ENCODE assay signal across 1 cellular context in the genomic region with DNA sequence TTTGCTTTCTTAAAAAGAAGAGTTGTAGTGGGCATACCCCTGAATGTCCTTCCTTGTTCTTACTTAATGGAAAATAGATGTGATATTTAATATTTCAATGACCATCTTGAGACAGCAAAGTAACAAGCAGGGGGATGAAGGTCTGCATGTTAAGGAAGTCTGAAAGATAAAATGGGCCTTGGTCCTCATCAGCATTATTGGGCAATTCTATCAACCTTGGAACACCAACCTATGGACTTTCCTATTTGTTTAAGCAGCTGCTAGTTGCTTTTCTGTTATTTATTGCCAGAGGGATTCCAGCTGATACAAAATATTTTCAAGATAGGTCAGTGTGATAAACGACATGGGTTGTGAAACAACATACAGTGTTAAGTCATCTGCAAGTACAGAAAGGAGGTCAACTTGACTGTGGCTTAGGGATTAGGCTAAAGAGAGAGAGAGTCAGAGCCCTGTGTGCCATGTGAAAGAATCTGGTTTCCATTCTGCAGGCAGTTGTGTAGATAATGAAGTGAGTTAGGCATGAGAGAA.
TF ChIP-seq lines count a peak whose summit lies in the region.

No MANE protein-coding gene starts in this region.

TF ChIP-seq in HepG2, 621 proteins besides CTCF, POLR2A, EP300 and RAD21 (continued from another document and continues in another):
- TF ChIP-seq HNF4A (CRISPR knock-in tag; IDR thresholded peaks at IDR 0.05) (peak; percentile 99), SIX4 (CRISPR knock-in tag; IDR thresholded peaks at IDR 0.05) (peak; percentile 94), KDM3A (CRISPR knock-in tag; IDR thresholded peaks at IDR 0.05; ENCODE audit: low read depth) (0 out of 2 replicates have a peak, but pooled peaks have one; percentile 93), ZNF10 (CRISPR knock-in tag; IDR thresholded peaks at IDR 0.05; ENCODE audit: borderline replicate concordance, low read depth) (no peak), ZSCAN9 (CRISPR knock-in tag; IDR thresholded peaks at IDR 0.05; ENCODE audit: borderline replicate concordance) (peak; percentile 61; the same call in 1 of the 2 replicates), SKI (IDR thresholded peaks at IDR 0.05; ENCODE audit: partially characterized antibody) (peak; percentile 97), STAT5B (CRISPR knock-in tag; IDR thresholded peaks at IDR 0.05) (peak; percentile 86), ARNT2 (CRISPR knock-in tag; IDR thresholded peaks at IDR 0.05; ENCODE audit: low read depth) (peak; percentile 87; the same call in 1 of the 2 replicates), NKX3-1 (CRISPR knock-in tag; IDR thresholded peaks at IDR 0.05) (peak; percentile 18; the same call in 1 of the 2 replicates), FOXO1 (CRISPR knock-in tag; IDR thresholded peaks at IDR 0.05) (peak; percentile 99), TBL1XR1 (IDR thresholded peaks at IDR 0.05; ENCODE audit: borderline replicate concordance, low read length, partially characterized antibody) (peak; percentile 99), YEATS2 (CRISPR knock-in tag; IDR thresholded peaks at IDR 0.05; ENCODE audit: borderline replicate concordance) (peak; percentile 68; the same call in 1 of the 2 replicates), ZNF432 (CRISPR knock-in tag; IDR thresholded peaks at IDR 0.05; ENCODE audit: borderline replicate concordance) (no peak), ZKSCAN8 (CRISPR knock-in tag; IDR thresholded peaks at IDR 0.05; ENCODE audit: borderline replicate concordance) (peak; percentile 97), HHEX (CRISPR knock-in tag; IDR thresholded peaks at IDR 0.05) (peak; percentile 79), SOX6 (IDR thresholded peaks at IDR 0.05) (no peak), SOX6 (CRISPR knock-in tag; IDR thresholded peaks at IDR 0.05) (peak; percentile 98), NONO (IDR thresholded peaks at IDR 0.05) (no peak), NONO (CRISPR knock-in tag; conservative IDR thresholded peaks at IDR 0.05) (peak; percentile 75), ZNF589 (CRISPR knock-in tag; conservative IDR thresholded peaks at IDR 0.05) (peak; percentile 55; the same call in 1 of the 2 replicates), BCL6 (CRISPR knock-in tag; IDR thresholded peaks at IDR 0.05) (peak; percentile 98), MYNN (CRISPR knock-in tag; IDR thresholded peaks at IDR 0.05; ENCODE audit: low read depth) (no peak), MEIS2 (CRISPR knock-in tag; IDR thresholded peaks at IDR 0.05) (peak; percentile 95), SALL1 (CRISPR knock-in tag; IDR thresholded peaks at IDR 0.05) (peak; percentile 95), ZFAT (CRISPR knock-in tag; conservative IDR thresholded peaks at IDR 0.05) (no peak), NR2F1 (CRISPR knock-in tag; IDR thresholded peaks at IDR 0.05) (peak; percentile 85 to 94), EHMT2 (IDR thresholded peaks at IDR 0.05; ENCODE audit: borderline replicate concordance, low read depth, low read length) (peak; percentile 81; the same call in 1 of the 2 replicates), MED1 (CRISPR knock-in tag; IDR thresholded peaks at IDR 0.05) (peak; percentile 100), HNRNPK (IDR thresholded peaks at IDR 0.05; ENCODE audit: low read depth, low read length, poor library complexity, severe bottlenecking) (peak; percentile 11), SNAPC2 (CRISPR knock-in tag; IDR thresholded peaks at IDR 0.05) (peak; percentile 89; the same call in 1 of the 2 replicates), SUZ12 (IDR thresholded peaks at IDR 0.05; ENCODE audit: low read depth, low read length) (no peak), AGO1 (IDR thresholded peaks at IDR 0.05; ENCODE audit: low read depth, low read length, poor library complexity, severe bottlenecking) (no peak), SAP130 (CRISPR knock-in tag; IDR thresholded peaks at IDR 0.05; ENCODE audit: low read depth) (peak; percentile 97), ONECUT2 (CRISPR knock-in tag; IDR thresholded peaks at IDR 0.05) (no peak; the same call in 1 of the 2 replicates)
- TF ChIP-seq, protein P1, sequence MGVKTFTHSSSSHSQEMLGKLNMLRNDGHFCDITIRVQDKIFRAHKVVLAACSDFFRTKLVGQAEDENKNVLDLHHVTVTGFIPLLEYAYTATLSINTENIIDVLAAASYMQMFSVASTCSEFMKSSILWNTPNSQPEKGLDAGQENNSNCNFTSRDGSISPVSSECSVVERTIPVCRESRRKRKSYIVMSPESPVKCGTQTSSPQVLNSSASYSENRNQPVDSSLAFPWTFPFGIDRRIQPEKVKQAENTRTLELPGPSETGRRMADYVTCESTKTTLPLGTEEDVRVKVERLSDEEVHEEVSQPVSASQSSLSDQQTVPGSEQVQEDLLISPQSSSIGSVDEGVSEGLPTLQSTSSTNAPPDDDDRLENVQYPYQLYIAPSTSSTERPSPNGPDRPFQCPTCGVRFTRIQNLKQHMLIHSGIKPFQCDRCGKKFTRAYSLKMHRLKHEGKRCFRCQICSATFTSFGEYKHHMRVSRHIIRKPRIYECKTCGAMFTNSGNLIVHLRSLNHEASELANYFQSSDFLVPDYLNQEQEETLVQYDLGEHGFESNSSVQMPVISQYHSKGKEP (CRISPR knock-in tag; IDR thresholded peaks at IDR 0.05) = peak; percentile 70; the same call in 1 of the 2 replicates
- TF ChIP-seq, protein P2, sequence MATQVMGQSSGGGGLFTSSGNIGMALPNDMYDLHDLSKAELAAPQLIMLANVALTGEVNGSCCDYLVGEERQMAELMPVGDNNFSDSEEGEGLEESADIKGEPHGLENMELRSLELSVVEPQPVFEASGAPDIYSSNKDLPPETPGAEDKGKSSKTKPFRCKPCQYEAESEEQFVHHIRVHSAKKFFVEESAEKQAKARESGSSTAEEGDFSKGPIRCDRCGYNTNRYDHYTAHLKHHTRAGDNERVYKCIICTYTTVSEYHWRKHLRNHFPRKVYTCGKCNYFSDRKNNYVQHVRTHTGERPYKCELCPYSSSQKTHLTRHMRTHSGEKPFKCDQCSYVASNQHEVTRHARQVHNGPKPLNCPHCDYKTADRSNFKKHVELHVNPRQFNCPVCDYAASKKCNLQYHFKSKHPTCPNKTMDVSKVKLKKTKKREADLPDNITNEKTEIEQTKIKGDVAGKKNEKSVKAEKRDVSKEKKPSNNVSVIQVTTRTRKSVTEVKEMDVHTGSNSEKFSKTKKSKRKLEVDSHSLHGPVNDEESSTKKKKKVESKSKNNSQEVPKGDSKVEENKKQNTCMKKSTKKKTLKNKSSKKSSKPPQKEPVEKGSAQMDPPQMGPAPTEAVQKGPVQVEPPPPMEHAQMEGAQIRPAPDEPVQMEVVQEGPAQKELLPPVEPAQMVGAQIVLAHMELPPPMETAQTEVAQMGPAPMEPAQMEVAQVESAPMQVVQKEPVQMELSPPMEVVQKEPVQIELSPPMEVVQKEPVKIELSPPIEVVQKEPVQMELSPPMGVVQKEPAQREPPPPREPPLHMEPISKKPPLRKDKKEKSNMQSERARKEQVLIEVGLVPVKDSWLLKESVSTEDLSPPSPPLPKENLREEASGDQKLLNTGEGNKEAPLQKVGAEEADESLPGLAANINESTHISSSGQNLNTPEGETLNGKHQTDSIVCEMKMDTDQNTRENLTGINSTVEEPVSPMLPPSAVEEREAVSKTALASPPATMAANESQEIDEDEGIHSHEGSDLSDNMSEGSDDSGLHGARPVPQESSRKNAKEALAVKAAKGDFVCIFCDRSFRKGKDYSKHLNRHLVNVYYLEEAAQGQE (IDR thresholded peaks at IDR 0.05; ENCODE audit: borderline replicate concordance in 1 of 2, low read depth in 1 of 2, low read length in 2 of 2) = peak in 1 of 2 experiments; percentile 78; a peak in 2 of 4 replicates
- TF ChIP-seq, protein P3, sequence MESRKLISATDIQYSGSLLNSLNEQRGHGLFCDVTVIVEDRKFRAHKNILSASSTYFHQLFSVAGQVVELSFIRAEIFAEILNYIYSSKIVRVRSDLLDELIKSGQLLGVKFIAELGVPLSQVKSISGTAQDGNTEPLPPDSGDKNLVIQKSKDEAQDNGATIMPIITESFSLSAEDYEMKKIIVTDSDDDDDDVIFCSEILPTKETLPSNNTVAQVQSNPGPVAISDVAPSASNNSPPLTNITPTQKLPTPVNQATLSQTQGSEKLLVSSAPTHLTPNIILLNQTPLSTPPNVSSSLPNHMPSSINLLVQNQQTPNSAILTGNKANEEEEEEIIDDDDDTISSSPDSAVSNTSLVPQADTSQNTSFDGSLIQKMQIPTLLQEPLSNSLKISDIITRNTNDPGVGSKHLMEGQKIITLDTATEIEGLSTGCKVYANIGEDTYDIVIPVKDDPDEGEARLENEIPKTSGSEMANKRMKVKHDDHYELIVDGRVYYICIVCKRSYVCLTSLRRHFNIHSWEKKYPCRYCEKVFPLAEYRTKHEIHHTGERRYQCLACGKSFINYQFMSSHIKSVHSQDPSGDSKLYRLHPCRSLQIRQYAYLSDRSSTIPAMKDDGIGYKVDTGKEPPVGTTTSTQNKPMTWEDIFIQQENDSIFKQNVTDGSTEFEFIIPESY (CRISPR knock-in tag; IDR thresholded peaks at IDR 0.05) = peak; percentile 63
- TF ChIP-seq, protein P4, sequence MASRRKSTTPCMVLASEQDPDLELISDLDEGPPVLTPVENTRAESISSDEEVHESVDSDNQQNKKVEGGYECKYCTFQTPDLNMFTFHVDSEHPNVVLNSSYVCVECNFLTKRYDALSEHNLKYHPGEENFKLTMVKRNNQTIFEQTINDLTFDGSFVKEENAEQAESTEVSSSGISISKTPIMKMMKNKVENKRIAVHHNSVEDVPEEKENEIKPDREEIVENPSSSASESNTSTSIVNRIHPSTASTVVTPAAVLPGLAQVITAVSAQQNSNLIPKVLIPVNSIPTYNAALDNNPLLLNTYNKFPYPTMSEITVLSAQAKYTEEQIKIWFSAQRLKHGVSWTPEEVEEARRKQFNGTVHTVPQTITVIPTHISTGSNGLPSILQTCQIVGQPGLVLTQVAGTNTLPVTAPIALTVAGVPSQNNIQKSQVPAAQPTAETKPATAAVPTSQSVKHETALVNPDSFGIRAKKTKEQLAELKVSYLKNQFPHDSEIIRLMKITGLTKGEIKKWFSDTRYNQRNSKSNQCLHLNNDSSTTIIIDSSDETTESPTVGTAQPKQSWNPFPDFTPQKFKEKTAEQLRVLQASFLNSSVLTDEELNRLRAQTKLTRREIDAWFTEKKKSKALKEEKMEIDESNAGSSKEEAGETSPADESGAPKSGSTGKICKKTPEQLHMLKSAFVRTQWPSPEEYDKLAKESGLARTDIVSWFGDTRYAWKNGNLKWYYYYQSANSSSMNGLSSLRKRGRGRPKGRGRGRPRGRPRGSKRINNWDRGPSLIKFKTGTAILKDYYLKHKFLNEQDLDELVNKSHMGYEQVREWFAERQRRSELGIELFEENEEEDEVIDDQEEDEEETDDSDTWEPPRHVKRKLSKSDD (CRISPR knock-in tag; IDR thresholded peaks at IDR 0.05; ENCODE audit: low read depth) = 0 out of 2 replicates have a peak, but pooled peaks have one; percentile 56
- TF ChIP-seq, protein P5, sequence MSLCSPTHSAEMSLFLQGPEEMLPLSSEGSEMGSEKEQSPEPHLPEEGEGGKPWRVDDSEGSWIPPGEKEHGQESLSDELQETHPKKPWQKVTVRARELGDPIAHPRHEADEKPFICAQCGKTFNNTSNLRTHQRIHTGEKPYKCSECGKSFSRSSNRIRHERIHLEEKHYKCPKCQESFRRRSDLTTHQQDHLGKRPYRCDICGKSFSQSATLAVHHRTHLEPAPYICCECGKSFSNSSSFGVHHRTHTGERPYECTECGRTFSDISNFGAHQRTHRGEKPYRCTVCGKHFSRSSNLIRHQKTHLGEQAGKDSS (CRISPR knock-in tag; IDR thresholded peaks at IDR 0.05; ENCODE audit: borderline replicate concordance, low read depth) = peak; percentile 28; the same call in 1 of the 2 replicates
- TF ChIP-seq, protein P6, sequence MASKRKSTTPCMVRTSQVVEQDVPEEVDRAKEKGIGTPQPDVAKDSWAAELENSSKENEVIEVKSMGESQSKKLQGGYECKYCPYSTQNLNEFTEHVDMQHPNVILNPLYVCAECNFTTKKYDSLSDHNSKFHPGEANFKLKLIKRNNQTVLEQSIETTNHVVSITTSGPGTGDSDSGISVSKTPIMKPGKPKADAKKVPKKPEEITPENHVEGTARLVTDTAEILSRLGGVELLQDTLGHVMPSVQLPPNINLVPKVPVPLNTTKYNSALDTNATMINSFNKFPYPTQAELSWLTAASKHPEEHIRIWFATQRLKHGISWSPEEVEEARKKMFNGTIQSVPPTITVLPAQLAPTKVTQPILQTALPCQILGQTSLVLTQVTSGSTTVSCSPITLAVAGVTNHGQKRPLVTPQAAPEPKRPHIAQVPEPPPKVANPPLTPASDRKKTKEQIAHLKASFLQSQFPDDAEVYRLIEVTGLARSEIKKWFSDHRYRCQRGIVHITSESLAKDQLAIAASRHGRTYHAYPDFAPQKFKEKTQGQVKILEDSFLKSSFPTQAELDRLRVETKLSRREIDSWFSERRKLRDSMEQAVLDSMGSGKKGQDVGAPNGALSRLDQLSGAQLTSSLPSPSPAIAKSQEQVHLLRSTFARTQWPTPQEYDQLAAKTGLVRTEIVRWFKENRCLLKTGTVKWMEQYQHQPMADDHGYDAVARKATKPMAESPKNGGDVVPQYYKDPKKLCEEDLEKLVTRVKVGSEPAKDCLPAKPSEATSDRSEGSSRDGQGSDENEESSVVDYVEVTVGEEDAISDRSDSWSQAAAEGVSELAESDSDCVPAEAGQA (IDR thresholded peaks at IDR 0.05; ENCODE audit: low read depth) = 0 out of 2 replicates have a peak, but pooled peaks have one; percentile 32
- TF ChIP-seq, protein P6 (CRISPR knock-in tag; IDR thresholded peaks at IDR 0.05; ENCODE audit: borderline replicate concordance) = no peak; the same call in 1 of the 2 replicates
